ENCODE assay signal across 13 cellular contexts in genomic region chr7:116560021-116560970, GRCh38. TPM values are rescaled to one million over a fixed set of nuclear protein-coding genes. Genes with fewer than 3 reads are reported as not detected.
A peak's percentile ranks its signal among the peaks of the same experiment; 100 is the strongest.
DNase-seq lines count a peak whose midpoint lies in the region; ATAC-seq and TF ChIP-seq lines count a peak whose summit lies in the region.
"Had no signal": no experiment of that assay in that cellular context is flagged by ENCODE, and none has a peak within 500 bp of the region (broad histone marks: within the 10 kb centered on the region; RNA-seq: fewer than 3 reads in every experiment).

No MANE protein-coding gene starts in this region.

- H3K4me3 ChIP-seq in SJCRH30: no peak overlapping the region
- no peak overlapping the region for H3K4me3 ChIP-seq in heart right ventricle

- DNase-seq in DMS 273 (lab: John Stamatoyannopoulos, UW; ENCODE audit: unreplicated experiment) (peak; percentile 46), DMS 273 treated with DMSO at 0.1 percent for 48 hours (lab: John Stamatoyannopoulos, UW) (no peak), SJCRH30 (peak; percentile 34 to 60), heart right ventricle (peak in 1 of 2 donors; percentile 39), SW 1271 (lab: John Stamatoyannopoulos, UW) (no peak), KBM-7 (no peak), ureter (ENCODE audit: low spot score) (no peak)
- DNase-seq in stimulated activated effector memory CD8-positive, alpha-beta T cell treated with anti-CD3 and anti-CD28 coated beads, Interleukin-12 subunit alpha, Interleukin-12 subunit beta, amount 100 ng/mL, for 72 hours (ENCODE audit: low spot score in 2 of 2): no peak
- DNase-seq: immature natural killer cell, NCI-H1930 had no signal

- in situ Hi-C loops in KBM-7 (cut with MboI; ENCODE audit: low pct_unique_long_range_greater_than_20kb, low sequenced_read_pairs): loop anchor here (25.0 kb wide), 1 partner anchor 298 kb away; no protein-coding TSS in a partner anchor

- H3K27ac Mint-ChIP-seq in stimulated activated effector memory CD8-positive, alpha-beta T cell treated with anti-CD3 and anti-CD28 coated beads, Interleukin-12 subunit alpha, Interleukin-12 subunit beta, amount 100 ng/mL, for 72 hours: no peak overlapping the region
- H3K27ac Mint-ChIP-seq: activated naive CD4-positive, alpha-beta T cell treated with anti-CD3 and anti-CD28 coated beads, Interleukin-2, amount 50 U/mL, for 24 hours; immature natural killer cell; type B pancreatic cell had no signal

- H3K27ac ChIP-seq in SJCRH30 (no peak overlapping the region), heart right ventricle (peak overlapping the region; percentile 4 to 82 (median 70))
- H3K27ac ChIP-seq: 22Rv1 had no signal

- no peak for TF ChIP-seq CTCF in heart right ventricle (IDR thresholded peaks at IDR 0.05)

- H3K36me3 Mint-ChIP-seq in stimulated activated effector memory CD8-positive, alpha-beta T cell treated with anti-CD3 and anti-CD28 coated beads, Interleukin-12 subunit alpha, Interleukin-12 subunit beta, amount 100 ng/mL, for 72 hours: no peaks in the 10 kb centered on the region
- H3K36me3 Mint-ChIP-seq: activated naive CD4-positive, alpha-beta T cell treated with anti-CD3 and anti-CD28 coated beads, Interleukin-2, amount 50 U/mL, for 24 hours; immature natural killer cell had no signal

- ATAC-seq in heart right ventricle: peak; percentile 62 to 92 (median 85)
- peak; percentile 31 for ATAC-seq in stimulated activated effector memory CD8-positive, alpha-beta T cell treated with anti-CD3 and anti-CD28 coated beads, Interleukin-12 subunit alpha, Interleukin-12 subunit beta, amount 100 ng/mL, for 72 hours

- no peak overlapping the region for H3K4me3 Mint-ChIP-seq in stimulated activated effector memory CD8-positive, alpha-beta T cell treated with anti-CD3 and anti-CD28 coated beads, Interleukin-12 subunit alpha, Interleukin-12 subunit beta, amount 100 ng/mL, for 72 hours
- H3K4me3 Mint-ChIP-seq: activated naive CD4-positive, alpha-beta T cell treated with anti-CD3 and anti-CD28 coated beads, Interleukin-2, amount 50 U/mL, for 24 hours; immature natural killer cell; type B pancreatic cell had no signal

- peaks cover 3% of the 10 kb centered on the region for H3K9me3 Mint-ChIP-seq in stimulated activated effector memory CD8-positive, alpha-beta T cell treated with anti-CD3 and anti-CD28 coated beads, Interleukin-12 subunit alpha, Interleukin-12 subunit beta, amount 100 ng/mL, for 72 hours
- H3K9me3 Mint-ChIP-seq: activated naive CD4-positive, alpha-beta T cell treated with anti-CD3 and anti-CD28 coated beads, Interleukin-2, amount 50 U/mL, for 24 hours; type B pancreatic cell had no signal

- no peaks in the 10 kb centered on the region for H3K27me3 ChIP-seq in SJCRH30
- no peaks in the 10 kb centered on the region for H3K27me3 ChIP-seq in heart right ventricle

- peaks cover 5% of the 10 kb centered on the region for H3K4me1 Mint-ChIP-seq in stimulated activated effector memory CD8-positive, alpha-beta T cell treated with anti-CD3 and anti-CD28 coated beads, Interleukin-12 subunit alpha, Interleukin-12 subunit beta, amount 100 ng/mL, for 72 hours
- H3K4me1 Mint-ChIP-seq: activated naive CD4-positive, alpha-beta T cell treated with anti-CD3 and anti-CD28 coated beads, Interleukin-2, amount 50 U/mL, for 24 hours; immature natural killer cell had no signal

- intact Hi-C loops in heart right ventricle (cut with DNase I): no loop called here

- H3K36me3 ChIP-seq in SJCRH30: peaks cover 7% of the 10 kb centered on the region; the same call in 1 of the 2 replicates
- peaks cover 0 to 57% (median 9%) of the 10 kb centered on the region in 9 donors for H3K36me3 ChIP-seq in heart right ventricle

- H3K9me3 ChIP-seq in SJCRH30 (replicated peaks) (no peaks in the 10 kb centered on the region), heart right ventricle (peaks cover 0 to 4% (median 0%) of the 10 kb centered on the region in 11 donors)

- WGBS in heart right ventricle, 2 donors: 46 to 47% methylated on average over 7 of the region's 7 CpGs

- H3K4me1 ChIP-seq in SJCRH30 (peaks cover 7% of the 10 kb centered on the region), heart right ventricle (peaks cover 2 to 70% (median 42%) of the 10 kb centered on the region in 9 donors)

RNA-seq across cellular contexts. Expression of gene CAV1, which starts 35.5 kb away (rescaled TPM):
- 22.2 and 23.7 TPM in 2 replicates for total RNA-seq in SJCRH30 (2014; rRNA removed; shearing (Covaris generic))
- total RNA-seq in heart right ventricle: 100 to 1,000 TPM; 195 to 364 (median 287) TPM
- polyA plus RNA-seq in heart right ventricle: 100 to 1,000 TPM in 1 of 2 donors, 10 to 100 TPM in 1; 93.0 to 198 TPM
- 127 TPM for total RNA-seq in ureter

Comparison
In these comparisons a context has a peak if more than half of its experiments do, and no peak if none do; other contexts are left out.
1. DNase-seq: peak in DMS 273 (single experiment) and SJCRH30 (2 of 2); none in DMS 273 treated with DMSO at 0.1 percent for 48 hours (single experiment), stimulated activated effector memory CD8-positive, alpha-beta T cell treated with anti-CD3 and anti-CD28 coated beads, Interleukin-12 subunit alpha, Interleukin-12 subunit beta, amount 100 ng/mL, for 72 hours (0 of 2), SW 1271 (0 of 2), KBM-7 (single experiment) and ureter (single experiment).